In the genomic region with DNA sequence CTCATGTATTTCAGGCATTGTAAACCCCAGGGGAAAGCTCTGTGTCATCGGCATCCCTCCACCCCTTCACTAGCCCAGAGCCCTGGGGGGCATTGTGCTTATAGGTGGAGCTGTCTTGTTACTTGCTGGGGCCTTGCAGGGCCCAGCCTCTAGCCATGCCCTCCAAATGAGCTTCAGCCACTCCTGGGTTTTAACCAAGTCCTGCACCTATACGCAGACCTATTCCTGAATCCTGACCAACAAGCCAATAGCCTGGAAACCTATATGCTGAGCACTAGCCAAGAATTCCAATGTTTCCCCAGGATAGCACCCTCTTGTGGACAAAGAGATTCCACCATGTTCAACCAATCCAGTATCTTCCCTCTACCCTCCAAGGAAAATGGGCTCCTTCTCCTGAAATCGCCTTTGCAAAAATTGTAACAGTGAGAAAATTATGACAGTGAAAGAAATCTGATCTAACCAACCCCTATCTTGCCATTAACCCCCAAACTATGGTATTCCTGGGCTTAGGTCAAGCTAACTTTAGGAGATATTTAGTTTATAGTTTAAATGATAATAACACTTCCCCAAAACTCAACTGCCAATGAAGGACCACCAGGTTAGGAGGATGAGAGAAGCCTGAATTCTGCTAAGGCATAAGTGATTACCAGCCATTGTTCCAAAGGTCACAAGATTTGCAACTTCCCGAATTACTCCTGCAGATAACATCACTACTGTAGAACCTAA, we compare ENCODE assay signal across 1 cellular context.
TF ChIP-seq lines count a peak whose summit lies in the region.

No MANE protein-coding gene starts in this region.

TF ChIP-seq in H1, 55 proteins besides CTCF, POLR2A, EP300 and RAD21:
- no peak for TF ChIP-seq SP4 (IDR thresholded peaks at IDR 0.05; ENCODE audit: low read length)
- no peak for TF ChIP-seq CREB1 (IDR thresholded peaks at IDR 0.05)
- TF ChIP-seq YY1 (IDR thresholded peaks at IDR 0.05; ENCODE audit: low read depth, low read length) = peak; percentile 74; the same call in 1 of the 2 replicates
- TF ChIP-seq, protein P1, sequence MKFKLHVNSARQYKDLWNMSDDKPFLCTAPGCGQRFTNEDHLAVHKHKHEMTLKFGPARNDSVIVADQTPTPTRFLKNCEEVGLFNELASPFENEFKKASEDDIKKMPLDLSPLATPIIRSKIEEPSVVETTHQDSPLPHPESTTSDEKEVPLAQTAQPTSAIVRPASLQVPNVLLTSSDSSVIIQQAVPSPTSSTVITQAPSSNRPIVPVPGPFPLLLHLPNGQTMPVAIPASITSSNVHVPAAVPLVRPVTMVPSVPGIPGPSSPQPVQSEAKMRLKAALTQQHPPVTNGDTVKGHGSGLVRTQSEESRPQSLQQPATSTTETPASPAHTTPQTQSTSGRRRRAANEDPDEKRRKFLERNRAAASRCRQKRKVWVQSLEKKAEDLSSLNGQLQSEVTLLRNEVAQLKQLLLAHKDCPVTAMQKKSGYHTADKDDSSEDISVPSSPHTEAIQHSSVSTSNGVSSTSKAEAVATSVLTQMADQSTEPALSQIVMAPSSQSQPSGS (IDR thresholded peaks at IDR 0.05; ENCODE audit: low read length) = no peak
- TF ChIP-seq, protein P2, sequence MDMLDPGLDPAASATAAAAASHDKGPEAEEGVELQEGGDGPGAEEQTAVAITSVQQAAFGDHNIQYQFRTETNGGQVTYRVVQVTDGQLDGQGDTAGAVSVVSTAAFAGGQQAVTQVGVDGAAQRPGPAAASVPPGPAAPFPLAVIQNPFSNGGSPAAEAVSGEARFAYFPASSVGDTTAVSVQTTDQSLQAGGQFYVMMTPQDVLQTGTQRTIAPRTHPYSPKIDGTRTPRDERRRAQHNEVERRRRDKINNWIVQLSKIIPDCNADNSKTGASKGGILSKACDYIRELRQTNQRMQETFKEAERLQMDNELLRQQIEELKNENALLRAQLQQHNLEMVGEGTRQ (IDR thresholded peaks at IDR 0.05; ENCODE audit: low read length) = no peak
- TF ChIP-seq TEAD4 (IDR thresholded peaks at IDR 0.05; ENCODE audit: low read depth, low read length) = peak; percentile 74
TF ChIP-seq in H1: peak in this region for 2.
